2 cellular contexts compared by ENCODE assay signal in genomic region chr3:61522064-61522463, GRCh38.
TF ChIP-seq lines count a peak whose summit lies in the region.

No MANE protein-coding gene starts in this region.

TF ChIP-seq in GM23338, 12 proteins besides CTCF, POLR2A, EP300 and RAD21 (continued from another document):
- TF ChIP-seq REST (IDR thresholded peaks at IDR 0.05; ENCODE audit: unreplicated experiment) (no peak), ETS1 (IDR thresholded peaks at IDR 0.05) (no peak), STAT1 (IDR thresholded peaks at IDR 0.05; ENCODE audit: unreplicated experiment) (no peak), ZNF114 (CRISPR knock-in tag; IDR thresholded peaks at IDR 0.05) (no peak)

TF ChIP-seq in neural cell, 6 proteins besides CTCF, POLR2A, EP300 and RAD21 (continued from another document):
- TF ChIP-seq REST (IDR thresholded peaks at IDR 0.05; ENCODE audit: borderline replicate concordance) (no peak), POLR2AphosphoS5 (IDR thresholded peaks at IDR 0.05) (no peak), SMC3 (conservative IDR thresholded peaks at IDR 0.05; ENCODE audit: poor library complexity) (no peak), TAF1 (IDR thresholded peaks at IDR 0.05; ENCODE audit: low read depth) (no peak), MXI1 (conservative IDR thresholded peaks at IDR 0.05; ENCODE audit: poor library complexity, severe bottlenecking) (no peak)
